3 cellular contexts compared by ENCODE assay signal in the genomic region with DNA sequence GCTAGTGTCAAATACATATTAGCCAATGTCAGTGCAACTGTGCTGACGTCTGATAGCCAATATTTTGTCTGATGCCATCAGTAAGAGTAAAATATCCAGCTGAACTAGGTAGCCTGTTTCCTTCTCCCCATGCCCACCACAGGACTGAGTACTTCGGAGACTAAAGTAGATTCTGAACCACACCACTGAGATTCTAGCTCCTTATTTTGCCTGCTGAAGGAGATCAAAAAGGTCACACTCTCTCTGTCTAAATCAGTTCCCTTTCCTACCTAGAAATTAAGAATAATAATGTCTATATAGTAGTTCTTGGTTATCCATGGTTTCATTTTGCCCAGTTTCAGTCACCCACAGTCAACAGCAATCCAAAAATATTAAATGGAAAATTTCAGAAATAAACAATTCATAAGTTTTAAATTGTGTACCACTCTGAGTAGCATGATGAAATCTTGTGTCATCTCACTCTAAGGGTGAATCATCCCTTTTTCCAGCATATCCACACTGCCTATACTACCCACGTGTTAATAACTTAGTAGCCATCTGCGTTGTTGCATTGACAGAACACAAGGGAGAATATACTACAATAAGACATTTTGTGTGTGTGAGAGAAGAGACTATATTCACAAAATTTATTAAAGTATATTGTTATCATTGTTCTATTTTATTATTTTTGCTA.
TF ChIP-seq lines count a peak whose summit lies in the region.

No MANE protein-coding gene starts in this region.

TF ChIP-seq in SK-N-SH, 30 proteins besides CTCF, POLR2A, EP300 and RAD21 (continued from another document):
- TF ChIP-seq, protein P1, sequence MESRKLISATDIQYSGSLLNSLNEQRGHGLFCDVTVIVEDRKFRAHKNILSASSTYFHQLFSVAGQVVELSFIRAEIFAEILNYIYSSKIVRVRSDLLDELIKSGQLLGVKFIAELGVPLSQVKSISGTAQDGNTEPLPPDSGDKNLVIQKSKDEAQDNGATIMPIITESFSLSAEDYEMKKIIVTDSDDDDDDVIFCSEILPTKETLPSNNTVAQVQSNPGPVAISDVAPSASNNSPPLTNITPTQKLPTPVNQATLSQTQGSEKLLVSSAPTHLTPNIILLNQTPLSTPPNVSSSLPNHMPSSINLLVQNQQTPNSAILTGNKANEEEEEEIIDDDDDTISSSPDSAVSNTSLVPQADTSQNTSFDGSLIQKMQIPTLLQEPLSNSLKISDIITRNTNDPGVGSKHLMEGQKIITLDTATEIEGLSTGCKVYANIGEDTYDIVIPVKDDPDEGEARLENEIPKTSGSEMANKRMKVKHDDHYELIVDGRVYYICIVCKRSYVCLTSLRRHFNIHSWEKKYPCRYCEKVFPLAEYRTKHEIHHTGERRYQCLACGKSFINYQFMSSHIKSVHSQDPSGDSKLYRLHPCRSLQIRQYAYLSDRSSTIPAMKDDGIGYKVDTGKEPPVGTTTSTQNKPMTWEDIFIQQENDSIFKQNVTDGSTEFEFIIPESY (IDR thresholded peaks at IDR 0.05; ENCODE audit: borderline replicate concordance, low read depth), result no peak
- TF ChIP-seq, protein P2, sequence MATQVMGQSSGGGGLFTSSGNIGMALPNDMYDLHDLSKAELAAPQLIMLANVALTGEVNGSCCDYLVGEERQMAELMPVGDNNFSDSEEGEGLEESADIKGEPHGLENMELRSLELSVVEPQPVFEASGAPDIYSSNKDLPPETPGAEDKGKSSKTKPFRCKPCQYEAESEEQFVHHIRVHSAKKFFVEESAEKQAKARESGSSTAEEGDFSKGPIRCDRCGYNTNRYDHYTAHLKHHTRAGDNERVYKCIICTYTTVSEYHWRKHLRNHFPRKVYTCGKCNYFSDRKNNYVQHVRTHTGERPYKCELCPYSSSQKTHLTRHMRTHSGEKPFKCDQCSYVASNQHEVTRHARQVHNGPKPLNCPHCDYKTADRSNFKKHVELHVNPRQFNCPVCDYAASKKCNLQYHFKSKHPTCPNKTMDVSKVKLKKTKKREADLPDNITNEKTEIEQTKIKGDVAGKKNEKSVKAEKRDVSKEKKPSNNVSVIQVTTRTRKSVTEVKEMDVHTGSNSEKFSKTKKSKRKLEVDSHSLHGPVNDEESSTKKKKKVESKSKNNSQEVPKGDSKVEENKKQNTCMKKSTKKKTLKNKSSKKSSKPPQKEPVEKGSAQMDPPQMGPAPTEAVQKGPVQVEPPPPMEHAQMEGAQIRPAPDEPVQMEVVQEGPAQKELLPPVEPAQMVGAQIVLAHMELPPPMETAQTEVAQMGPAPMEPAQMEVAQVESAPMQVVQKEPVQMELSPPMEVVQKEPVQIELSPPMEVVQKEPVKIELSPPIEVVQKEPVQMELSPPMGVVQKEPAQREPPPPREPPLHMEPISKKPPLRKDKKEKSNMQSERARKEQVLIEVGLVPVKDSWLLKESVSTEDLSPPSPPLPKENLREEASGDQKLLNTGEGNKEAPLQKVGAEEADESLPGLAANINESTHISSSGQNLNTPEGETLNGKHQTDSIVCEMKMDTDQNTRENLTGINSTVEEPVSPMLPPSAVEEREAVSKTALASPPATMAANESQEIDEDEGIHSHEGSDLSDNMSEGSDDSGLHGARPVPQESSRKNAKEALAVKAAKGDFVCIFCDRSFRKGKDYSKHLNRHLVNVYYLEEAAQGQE (IDR thresholded peaks at IDR 0.05; ENCODE audit: low read depth, low read length), result no peak
- TF ChIP-seq YY1 (IDR thresholded peaks at IDR 0.05; ENCODE audit: low read depth), result no peak
- TF ChIP-seq TCF12 (IDR thresholded peaks at IDR 0.05), result no peak
- TF ChIP-seq RCOR1 (IDR thresholded peaks at IDR 0.05; ENCODE audit: low read length), result no peak
- no peak for TF ChIP-seq SMC3 (IDR thresholded peaks at IDR 0.05; ENCODE audit: low read depth, low read length)
- TF ChIP-seq, protein P3, sequence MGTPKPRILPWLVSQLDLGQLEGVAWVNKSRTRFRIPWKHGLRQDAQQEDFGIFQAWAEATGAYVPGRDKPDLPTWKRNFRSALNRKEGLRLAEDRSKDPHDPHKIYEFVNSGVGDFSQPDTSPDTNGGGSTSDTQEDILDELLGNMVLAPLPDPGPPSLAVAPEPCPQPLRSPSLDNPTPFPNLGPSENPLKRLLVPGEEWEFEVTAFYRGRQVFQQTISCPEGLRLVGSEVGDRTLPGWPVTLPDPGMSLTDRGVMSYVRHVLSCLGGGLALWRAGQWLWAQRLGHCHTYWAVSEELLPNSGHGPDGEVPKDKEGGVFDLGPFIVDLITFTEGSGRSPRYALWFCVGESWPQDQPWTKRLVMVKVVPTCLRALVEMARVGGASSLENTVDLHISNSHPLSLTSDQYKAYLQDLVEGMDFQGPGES (IDR thresholded peaks at IDR 0.05; ENCODE audit: low read depth, low read length), result no peak

TF ChIP-seq in SK-N-SH treated with all-trans-retinoic acid at 6 μM for 48 hours, 23 proteins besides CTCF, POLR2A, EP300 and RAD21 (continued from another document):
- TF ChIP-seq, protein P4, sequence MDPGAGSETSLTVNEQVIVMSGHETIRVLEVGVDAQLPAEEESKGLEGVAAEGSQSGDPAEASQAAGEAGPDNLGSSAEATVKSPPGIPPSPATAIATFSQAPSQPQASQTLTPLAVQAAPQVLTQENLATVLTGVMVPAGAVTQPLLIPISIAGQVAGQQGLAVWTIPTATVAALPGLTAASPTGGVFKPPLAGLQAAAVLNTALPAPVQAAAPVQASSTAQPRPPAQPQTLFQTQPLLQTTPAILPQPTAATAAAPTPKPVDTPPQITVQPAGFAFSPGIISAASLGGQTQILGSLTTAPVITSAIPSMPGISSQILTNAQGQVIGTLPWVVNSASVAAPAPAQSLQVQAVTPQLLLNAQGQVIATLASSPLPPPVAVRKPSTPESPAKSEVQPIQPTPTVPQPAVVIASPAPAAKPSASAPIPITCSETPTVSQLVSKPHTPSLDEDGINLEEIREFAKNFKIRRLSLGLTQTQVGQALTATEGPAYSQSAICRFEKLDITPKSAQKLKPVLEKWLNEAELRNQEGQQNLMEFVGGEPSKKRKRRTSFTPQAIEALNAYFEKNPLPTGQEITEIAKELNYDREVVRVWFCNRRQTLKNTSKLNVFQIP (CRISPR knock-in tag; IDR thresholded peaks at IDR 0.05; ENCODE audit: borderline replicate concordance, low read depth), result no peak
- no peak for TF ChIP-seq ZNF70 (CRISPR knock-in tag; IDR thresholded peaks at IDR 0.05)
- no peak for TF ChIP-seq ZFP3 (CRISPR knock-in tag; IDR thresholded peaks at IDR 0.05)
- TF ChIP-seq ZNF8 (CRISPR knock-in tag; IDR thresholded peaks at IDR 0.05), result no peak
- TF ChIP-seq, protein P5, sequence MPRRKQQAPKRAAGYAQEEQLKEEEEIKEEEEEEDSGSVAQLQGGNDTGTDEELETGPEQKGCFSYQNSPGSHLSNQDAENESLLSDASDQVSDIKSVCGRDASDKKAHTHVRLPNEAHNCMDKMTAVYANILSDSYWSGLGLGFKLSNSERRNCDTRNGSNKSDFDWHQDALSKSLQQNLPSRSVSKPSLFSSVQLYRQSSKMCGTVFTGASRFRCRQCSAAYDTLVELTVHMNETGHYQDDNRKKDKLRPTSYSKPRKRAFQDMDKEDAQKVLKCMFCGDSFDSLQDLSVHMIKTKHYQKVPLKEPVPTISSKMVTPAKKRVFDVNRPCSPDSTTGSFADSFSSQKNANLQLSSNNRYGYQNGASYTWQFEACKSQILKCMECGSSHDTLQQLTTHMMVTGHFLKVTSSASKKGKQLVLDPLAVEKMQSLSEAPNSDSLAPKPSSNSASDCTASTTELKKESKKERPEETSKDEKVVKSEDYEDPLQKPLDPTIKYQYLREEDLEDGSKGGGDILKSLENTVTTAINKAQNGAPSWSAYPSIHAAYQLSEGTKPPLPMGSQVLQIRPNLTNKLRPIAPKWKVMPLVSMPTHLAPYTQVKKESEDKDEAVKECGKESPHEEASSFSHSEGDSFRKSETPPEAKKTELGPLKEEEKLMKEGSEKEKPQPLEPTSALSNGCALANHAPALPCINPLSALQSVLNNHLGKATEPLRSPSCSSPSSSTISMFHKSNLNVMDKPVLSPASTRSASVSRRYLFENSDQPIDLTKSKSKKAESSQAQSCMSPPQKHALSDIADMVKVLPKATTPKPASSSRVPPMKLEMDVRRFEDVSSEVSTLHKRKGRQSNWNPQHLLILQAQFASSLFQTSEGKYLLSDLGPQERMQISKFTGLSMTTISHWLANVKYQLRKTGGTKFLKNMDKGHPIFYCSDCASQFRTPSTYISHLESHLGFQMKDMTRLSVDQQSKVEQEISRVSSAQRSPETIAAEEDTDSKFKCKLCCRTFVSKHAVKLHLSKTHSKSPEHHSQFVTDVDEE (CRISPR knock-in tag; IDR thresholded peaks at IDR 0.05), result no peak

TF ChIP-seq in WTC11, 78 proteins besides CTCF, POLR2A, EP300 and RAD21 (continued from another document and continues in another):
- TF ChIP-seq, protein P6, sequence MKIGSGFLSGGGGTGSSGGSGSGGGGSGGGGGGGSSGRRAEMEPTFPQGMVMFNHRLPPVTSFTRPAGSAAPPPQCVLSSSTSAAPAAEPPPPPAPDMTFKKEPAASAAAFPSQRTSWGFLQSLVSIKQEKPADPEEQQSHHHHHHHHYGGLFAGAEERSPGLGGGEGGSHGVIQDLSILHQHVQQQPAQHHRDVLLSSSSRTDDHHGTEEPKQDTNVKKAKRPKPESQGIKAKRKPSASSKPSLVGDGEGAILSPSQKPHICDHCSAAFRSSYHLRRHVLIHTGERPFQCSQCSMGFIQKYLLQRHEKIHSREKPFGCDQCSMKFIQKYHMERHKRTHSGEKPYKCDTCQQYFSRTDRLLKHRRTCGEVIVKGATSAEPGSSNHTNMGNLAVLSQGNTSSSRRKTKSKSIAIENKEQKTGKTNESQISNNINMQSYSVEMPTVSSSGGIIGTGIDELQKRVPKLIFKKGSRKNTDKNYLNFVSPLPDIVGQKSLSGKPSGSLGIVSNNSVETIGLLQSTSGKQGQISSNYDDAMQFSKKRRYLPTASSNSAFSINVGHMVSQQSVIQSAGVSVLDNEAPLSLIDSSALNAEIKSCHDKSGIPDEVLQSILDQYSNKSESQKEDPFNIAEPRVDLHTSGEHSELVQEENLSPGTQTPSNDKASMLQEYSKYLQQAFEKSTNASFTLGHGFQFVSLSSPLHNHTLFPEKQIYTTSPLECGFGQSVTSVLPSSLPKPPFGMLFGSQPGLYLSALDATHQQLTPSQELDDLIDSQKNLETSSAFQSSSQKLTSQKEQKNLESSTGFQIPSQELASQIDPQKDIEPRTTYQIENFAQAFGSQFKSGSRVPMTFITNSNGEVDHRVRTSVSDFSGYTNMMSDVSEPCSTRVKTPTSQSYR (CRISPR knock-in tag; IDR thresholded peaks at IDR 0.05), result no peak
- TF ChIP-seq, protein P7, sequence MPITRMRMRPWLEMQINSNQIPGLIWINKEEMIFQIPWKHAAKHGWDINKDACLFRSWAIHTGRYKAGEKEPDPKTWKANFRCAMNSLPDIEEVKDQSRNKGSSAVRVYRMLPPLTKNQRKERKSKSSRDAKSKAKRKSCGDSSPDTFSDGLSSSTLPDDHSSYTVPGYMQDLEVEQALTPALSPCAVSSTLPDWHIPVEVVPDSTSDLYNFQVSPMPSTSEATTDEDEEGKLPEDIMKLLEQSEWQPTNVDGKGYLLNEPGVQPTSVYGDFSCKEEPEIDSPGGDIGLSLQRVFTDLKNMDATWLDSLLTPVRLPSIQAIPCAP (CRISPR knock-in tag; IDR thresholded peaks at IDR 0.05), result no peak
- no peak for TF ChIP-seq SP1 (CRISPR knock-in tag; conservative IDR thresholded peaks at IDR 0.05)
- TF ChIP-seq, protein P8, sequence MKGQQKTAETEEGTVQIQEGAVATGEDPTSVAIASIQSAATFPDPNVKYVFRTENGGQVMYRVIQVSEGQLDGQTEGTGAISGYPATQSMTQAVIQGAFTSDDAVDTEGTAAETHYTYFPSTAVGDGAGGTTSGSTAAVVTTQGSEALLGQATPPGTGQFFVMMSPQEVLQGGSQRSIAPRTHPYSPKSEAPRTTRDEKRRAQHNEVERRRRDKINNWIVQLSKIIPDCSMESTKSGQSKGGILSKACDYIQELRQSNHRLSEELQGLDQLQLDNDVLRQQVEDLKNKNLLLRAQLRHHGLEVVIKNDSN (CRISPR knock-in tag; IDR thresholded peaks at IDR 0.05), result no peak
- TF ChIP-seq GRHL2 (CRISPR knock-in tag; IDR thresholded peaks at IDR 0.05; ENCODE audit: insufficient replicate concordance, severe bottlenecking), result no peak
- TF ChIP-seq GABPB1 (CRISPR knock-in tag; IDR thresholded peaks at IDR 0.05), result no peak
- TF ChIP-seq, protein P9, sequence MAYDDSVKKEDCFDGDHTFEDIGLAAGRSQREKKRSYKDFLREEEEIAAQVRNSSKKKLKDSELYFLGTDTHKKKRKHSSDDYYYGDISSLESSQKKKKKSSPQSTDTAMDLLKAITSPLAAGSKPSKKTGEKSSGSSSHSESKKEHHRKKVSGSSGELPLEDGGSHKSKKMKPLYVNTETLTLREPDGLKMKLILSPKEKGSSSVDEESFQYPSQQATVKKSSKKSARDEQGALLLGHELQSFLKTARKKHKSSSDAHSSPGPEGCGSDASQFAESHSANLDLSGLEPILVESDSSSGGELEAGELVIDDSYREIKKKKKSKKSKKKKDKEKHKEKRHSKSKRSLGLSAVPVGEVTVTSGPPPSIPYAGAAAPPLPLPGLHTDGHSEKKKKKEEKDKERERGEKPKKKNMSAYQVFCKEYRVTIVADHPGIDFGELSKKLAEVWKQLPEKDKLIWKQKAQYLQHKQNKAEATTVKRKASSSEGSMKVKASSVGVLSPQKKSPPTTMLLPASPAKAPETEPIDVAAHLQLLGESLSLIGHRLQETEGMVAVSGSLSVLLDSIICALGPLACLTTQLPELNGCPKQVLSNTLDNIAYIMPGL (CRISPR knock-in tag; IDR thresholded peaks at IDR 0.05), result no peak
- no peak for TF ChIP-seq TP53 (CRISPR knock-in tag; IDR thresholded peaks at IDR 0.05)
- TF ChIP-seq, protein P10, sequence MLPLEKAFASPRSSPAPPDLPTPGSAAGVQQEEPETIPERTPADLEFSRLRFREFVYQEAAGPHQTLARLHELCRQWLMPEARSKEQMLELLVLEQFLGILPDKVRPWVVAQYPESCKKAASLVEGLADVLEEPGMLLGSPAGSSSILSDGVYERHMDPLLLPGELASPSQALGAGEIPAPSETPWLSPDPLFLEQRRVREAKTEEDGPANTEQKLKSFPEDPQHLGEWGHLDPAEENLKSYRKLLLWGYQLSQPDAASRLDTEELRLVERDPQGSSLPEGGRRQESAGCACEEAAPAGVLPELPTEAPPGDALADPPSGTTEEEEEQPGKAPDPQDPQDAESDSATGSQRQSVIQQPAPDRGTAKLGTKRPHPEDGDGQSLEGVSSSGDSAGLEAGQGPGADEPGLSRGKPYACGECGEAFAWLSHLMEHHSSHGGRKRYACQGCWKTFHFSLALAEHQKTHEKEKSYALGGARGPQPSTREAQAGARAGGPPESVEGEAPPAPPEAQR (CRISPR knock-in tag; IDR thresholded peaks at IDR 0.05), result no peak
- no peak for TF ChIP-seq TEAD4 (CRISPR knock-in tag; IDR thresholded peaks at IDR 0.05)
- TF ChIP-seq, protein P11, sequence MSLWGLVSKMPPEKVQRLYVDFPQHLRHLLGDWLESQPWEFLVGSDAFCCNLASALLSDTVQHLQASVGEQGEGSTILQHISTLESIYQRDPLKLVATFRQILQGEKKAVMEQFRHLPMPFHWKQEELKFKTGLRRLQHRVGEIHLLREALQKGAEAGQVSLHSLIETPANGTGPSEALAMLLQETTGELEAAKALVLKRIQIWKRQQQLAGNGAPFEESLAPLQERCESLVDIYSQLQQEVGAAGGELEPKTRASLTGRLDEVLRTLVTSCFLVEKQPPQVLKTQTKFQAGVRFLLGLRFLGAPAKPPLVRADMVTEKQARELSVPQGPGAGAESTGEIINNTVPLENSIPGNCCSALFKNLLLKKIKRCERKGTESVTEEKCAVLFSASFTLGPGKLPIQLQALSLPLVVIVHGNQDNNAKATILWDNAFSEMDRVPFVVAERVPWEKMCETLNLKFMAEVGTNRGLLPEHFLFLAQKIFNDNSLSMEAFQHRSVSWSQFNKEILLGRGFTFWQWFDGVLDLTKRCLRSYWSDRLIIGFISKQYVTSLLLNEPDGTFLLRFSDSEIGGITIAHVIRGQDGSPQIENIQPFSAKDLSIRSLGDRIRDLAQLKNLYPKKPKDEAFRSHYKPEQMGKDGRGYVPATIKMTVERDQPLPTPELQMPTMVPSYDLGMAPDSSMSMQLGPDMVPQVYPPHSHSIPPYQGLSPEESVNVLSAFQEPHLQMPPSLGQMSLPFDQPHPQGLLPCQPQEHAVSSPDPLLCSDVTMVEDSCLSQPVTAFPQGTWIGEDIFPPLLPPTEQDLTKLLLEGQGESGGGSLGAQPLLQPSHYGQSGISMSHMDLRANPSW (CRISPR knock-in tag; conservative IDR thresholded peaks at IDR 0.05; ENCODE audit: low read depth), result no peak
- TF ChIP-seq HMGA2 (CRISPR knock-in tag; IDR thresholded peaks at IDR 0.05), result no peak
- no peak for TF ChIP-seq EMX1 (CRISPR knock-in tag; IDR thresholded peaks at IDR 0.05)
- TF ChIP-seq, protein P12, sequence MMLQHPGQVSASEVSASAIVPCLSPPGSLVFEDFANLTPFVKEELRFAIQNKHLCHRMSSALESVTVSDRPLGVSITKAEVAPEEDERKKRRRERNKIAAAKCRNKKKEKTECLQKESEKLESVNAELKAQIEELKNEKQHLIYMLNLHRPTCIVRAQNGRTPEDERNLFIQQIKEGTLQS (CRISPR knock-in tag; conservative IDR thresholded peaks at IDR 0.05), result no peak
